26 cellular contexts compared by ENCODE assay signal in genomic region chr3:31172336-31172735, GRCh38.
"Had no signal": no experiment of that assay in that cellular context is flagged by ENCODE, and none has a peak within 500 bp of the region (broad histone marks: within the 10 kb centered on the region; RNA-seq: fewer than 3 reads in every experiment).

No MANE protein-coding gene starts in this region.

- H3K4me3 Mint-ChIP-seq: activated B cell treated with CpG ODN at 0.5 μM for 24 hours; activated CD4-positive, alpha-beta memory T cell treated with anti-CD3 and anti-CD28 coated beads for 36 hours; activated naive CD8-positive, alpha-beta T cell; activated T-helper 1 cell treated with anti-CD3 and anti-CD28 coated beads, Interleukin-12 subunit alpha, Interleukin-12 subunit beta, Interleukin-2, Interleukin-4 antibody, amounts not matched to agents 30 ng/mL and 10 ng/mL and 1 ng/mL, durations not matched to agents 14 hours and 24 hours and 36 hours; brain; endodermal cell; naive B cell; neural crest cell had no signal

- ATAC-seq: foreskin keratinocyte, psoas muscle had no signal

- H3K27me3 Mint-ChIP-seq: activated B cell treated with CpG ODN at 0.5 μM for 24 hours; activated CD4-positive, alpha-beta memory T cell treated with anti-CD3 and anti-CD28 coated beads for 36 hours; activated naive CD8-positive, alpha-beta T cell had no signal

- H3K4me3 ChIP-seq: colonic mucosa, left ventricle myocardium inferior, ovary, psoas muscle, sigmoid colon, tibial nerve, vagina had no signal

- H3K27ac Mint-ChIP-seq: activated B cell treated with CpG ODN at 0.5 μM for 24 hours; activated CD4-positive, alpha-beta memory T cell treated with anti-CD3 and anti-CD28 coated beads for 36 hours; activated naive CD8-positive, alpha-beta T cell; activated T-helper 1 cell treated with anti-CD3 and anti-CD28 coated beads, Interleukin-12 subunit alpha, Interleukin-12 subunit beta, Interleukin-2, Interleukin-4 antibody, amounts not matched to agents 30 ng/mL and 10 ng/mL and 1 ng/mL, durations not matched to agents 14 hours and 24 hours and 36 hours; brain; endodermal cell had no signal

- H3K4me1 Mint-ChIP-seq: activated B cell treated with CpG ODN at 0.5 μM for 24 hours, endodermal cell, naive B cell, neural crest cell had no signal

- DNase-seq: activated B cell treated with CpG ODN at 0.5 μM for 24 hours; activated CD4-positive, alpha-beta memory T cell treated with anti-CD3 and anti-CD28 coated beads for 36 hours; activated CD4-positive, alpha-beta T cell treated with anti-CD3 and anti-CD28 coated beads for 4 hours; activated gamma-delta T cell treated with Interleukin-2 at 50 U/mL for 16 hours; activated T-cell treated with anti-CD3 and anti-CD28 coated beads for 4 hours; central memory CD4-positive, alpha-beta T cell; colonic mucosa; endodermal cell; foreskin keratinocyte; left ventricle myocardium inferior; naive B cell; ovary; psoas muscle; sigmoid colon; stimulated activated CD4-positive, alpha-beta T cell treated with anti-CD3 and anti-CD28 coated beads, Interleukin-12 subunit alpha, Interleukin-12 subunit beta, amount 100 ng/mL, for 4 hours; stimulated activated CD4-positive, alpha-beta T cell treated with anti-CD3 and anti-CD28 coated beads, Interleukin-1b, Interleukin-23, amount 100 ng/mL, for 48 hours; stimulated activated CD8-positive, alpha-beta memory T cell treated with anti-CD3 and anti-CD28 coated beads, Interleukin-4, amount 100 ng/mL, for 48 hours; stimulated activated naive CD4-positive, alpha-beta T cell; substantia nigra had no signal

- H3K4me1 ChIP-seq: colonic mucosa, foreskin keratinocyte, left ventricle myocardium inferior, psoas muscle, tibial nerve, vagina had no signal

- H3K36me3 ChIP-seq: colonic mucosa, left ventricle myocardium inferior, ovary, sigmoid colon, tibial nerve, vagina had no signal

- H3K27ac ChIP-seq: colonic mucosa, epithelial cell of prostate, foreskin keratinocyte, left ventricle myocardium inferior, ovary, psoas muscle, sigmoid colon, vagina had no signal

- H3K36me3 Mint-ChIP-seq: activated CD4-positive, alpha-beta memory T cell treated with anti-CD3 and anti-CD28 coated beads for 36 hours; brain; naive B cell had no signal

- H3K9me3 ChIP-seq: colonic mucosa, left ventricle myocardium inferior, ovary, psoas muscle, sigmoid colon, tibial nerve, vagina had no signal

- H3K9me3 Mint-ChIP-seq: activated B cell treated with CpG ODN at 0.5 μM for 24 hours; activated CD4-positive, alpha-beta memory T cell treated with anti-CD3 and anti-CD28 coated beads for 36 hours; brain; endodermal cell; naive B cell had no signal

- H3K27me3 ChIP-seq: colonic mucosa, foreskin keratinocyte, ovary, sigmoid colon, tibial nerve, vagina had no signal
